Comparison of ENCODE assay signal across 23 cellular contexts in genomic region chr17:5797447-5797846, GRCh38.
DNase-seq lines count a peak whose midpoint lies in the region; ATAC-seq and TF ChIP-seq lines count a peak whose summit lies in the region.
"Had no signal": no experiment of that assay in that cellular context is flagged by ENCODE, and none has a peak within 500 bp of the region (broad histone marks: within the 10 kb centered on the region; RNA-seq: fewer than 3 reads in every experiment).

No MANE protein-coding gene starts in this region.

- DNase-seq in endodermal cell = peak; percentile 64
- DNase-seq in mesenchymal stem cell = peak; percentile 15
- peak; percentile 55 for DNase-seq in retina
- DNase-seq in NAMALWA (ENCODE audit: low spot score) = no peak
- DNase-seq in DMS79 treated with DMSO at 0.1 percent for 48 hours (lab: John Stamatoyannopoulos, UW) = no peak
- DNase-seq: Calu3, DND-41, Kasumi-1, NCI-H1105, NCI-H146, NCI-H1930, NCI-H2107, NCI-H446, NCI-H524 treated with DMSO at 0.1 percent for 48 hours, NCI-H774, PC-3, SHP77 had no signal

- no peak for ATAC-seq in HG02870 (IDR thresholded peaks at IDR 0.05; ENCODE audit: unreplicated experiment)
- ATAC-seq: A549, K562, PC-3 had no signal

- H3K27ac ChIP-seq in HEK293 (ENCODE audit: extremely low read depth, low read depth, low read length) = no peak overlapping the region
- no peak overlapping the region for H3K27ac ChIP-seq in endodermal cell (ENCODE audit: low read depth, low read length)
- H3K27ac ChIP-seq in mesenchymal stem cell (ENCODE audit: low read length, poor library complexity, severe bottlenecking) = no peak overlapping the region
- H3K27ac ChIP-seq: A549, RWPE1 had no signal

- CTCF ChIA-PET in HEK293 (lab: Yijun Ruan, JAX) = interaction anchor here (0.6 kb wide), 1 partner anchor 11 kb away, joined by 3 read pairs; no protein-coding TSS in a partner anchor

- no peak overlapping the region for H2BK5ac ChIP-seq in mesenchymal stem cell (ENCODE audit: low read depth, low read length, poor library complexity, severe bottlenecking)

- H3K9ac ChIP-seq in endodermal cell (ENCODE audit: extremely low read depth, low read length, poor library complexity, severe bottlenecking) (no peak overlapping the region), mesenchymal stem cell (ENCODE audit: low read length) (no peak overlapping the region)

- peaks cover 11% of the 10 kb centered on the region for H3K4me1 Mint-ChIP-seq in endodermal cell
- H3K4me1 Mint-ChIP-seq: CD14-positive monocyte had no signal

- POLR2A ChIA-PET in HEK293 (lab: Yijun Ruan, JAX) = no interaction called here

- H3K27me3 ChIP-seq in endodermal cell (ENCODE audit: control insufficient read depth, insufficient read depth, low read length, poor library complexity, severe bottlenecking) (peaks cover 10% of the 10 kb centered on the region), mesenchymal stem cell (ENCODE audit: control insufficient read depth in 1 of 2, insufficient read depth in 1 of 2, low read length in 2 of 2) (peaks cover 32 to 78% of the 10 kb centered on the region in 2 experiments)

- no peak overlapping the region for H3K23ac ChIP-seq in mesenchymal stem cell (ENCODE audit: low read length in 2 of 2)

- H3K4me3 ChIP-seq in HEK293 (ENCODE audit: low read depth, low read length) = no peak overlapping the region
- no peak overlapping the region for H3K4me3 ChIP-seq in endodermal cell (ENCODE audit: low read length)
- H3K4me3 ChIP-seq in mesenchymal stem cell (ENCODE audit: insufficient read depth in 1 of 2, low read depth in 1 of 2, low read length in 2 of 2) = no peak overlapping the region
- H3K4me3 ChIP-seq: A549, K562 had no signal

- H4K8ac ChIP-seq in mesenchymal stem cell (ENCODE audit: low read length) = no peak overlapping the region

- no peak overlapping the region for H2BK120ac ChIP-seq in mesenchymal stem cell (ENCODE audit: low read depth, low read length)

- H2BK12ac ChIP-seq in mesenchymal stem cell (ENCODE audit: low read length in 2 of 2) = no peak overlapping the region

- peaks cover 9% of the 10 kb centered on the region for H3K9me3 Mint-ChIP-seq in endodermal cell

- 40 to 49% methylated on average over 6 to 9 of the region's 9 CpGs for WGBS in endodermal cell (ENCODE audit: insufficient coverage in 1 of 2, insufficient read length in 1 of 2), 2 experiments
- 35% methylated on average over 9 of the region's 9 CpGs for WGBS in mesenchymal stem cell

- H4K91ac ChIP-seq in mesenchymal stem cell (ENCODE audit: low read length) = no peak overlapping the region

- H3K27me3 Mint-ChIP-seq in endodermal cell (ENCODE audit: insufficient read depth) = peaks cover 46% of the 10 kb centered on the region

- H3K36me3 Mint-ChIP-seq in endodermal cell (ENCODE audit: low read depth) = no peaks in the 10 kb centered on the region
- H3K36me3 Mint-ChIP-seq: CD14-positive monocyte had no signal

- no peak overlapping the region for H3K18ac ChIP-seq in mesenchymal stem cell (ENCODE audit: low read depth in 1 of 2, low read length in 2 of 2)

- no peak overlapping the region for H3K4ac ChIP-seq in mesenchymal stem cell (ENCODE audit: low read depth in 1 of 2, low read length in 2 of 2)

- H3K36me3 ChIP-seq in HEK293 (ENCODE audit: control insufficient read depth in 2 of 2, insufficient read depth in 1 of 2, low read length in 2 of 2) (no peaks in the 10 kb centered on the region), endodermal cell (ENCODE audit: control insufficient read depth, insufficient read depth, low read length) (no peaks in the 10 kb centered on the region), mesenchymal stem cell (ENCODE audit: control insufficient read depth in 1 of 2, insufficient read depth in 2 of 2, low read depth in 1 of 2, low read length in 2 of 2) (no peaks in the 10 kb centered on the region)

- no peaks in the 10 kb centered on the region for H3K4me1 ChIP-seq in HEK293 (ENCODE audit: control insufficient read depth, insufficient read depth, low read length)
- peaks cover 6% of the 10 kb centered on the region for H3K4me1 ChIP-seq in endodermal cell (ENCODE audit: control insufficient read depth, insufficient read depth, low read length)
- H3K4me1 ChIP-seq in mesenchymal stem cell (ENCODE audit: control insufficient read depth, insufficient read depth, low read depth, low read length) = no peaks in the 10 kb centered on the region
- H3K4me1 ChIP-seq: A549 had no signal

- TF ChIP-seq CTCF in HEK293 (tag by site-specific recombination; IDR thresholded peaks at IDR 0.05) (no peak), endodermal cell (conservative IDR thresholded peaks at IDR 0.05) (no peak)

- H3K9me3 ChIP-seq in HEK293 (ENCODE audit: control insufficient read depth, insufficient read depth, low read depth, low read length) (no peaks in the 10 kb centered on the region), endodermal cell (ENCODE audit: control insufficient read depth, low read length) (peaks cover 9% of the 10 kb centered on the region), mesenchymal stem cell (ENCODE audit: control insufficient read depth, low read length) (peaks cover 6% of the 10 kb centered on the region)

- H3K79me1 ChIP-seq in mesenchymal stem cell (replicated peaks; ENCODE audit: low read length, poor library complexity, severe bottlenecking) = no peaks in the 10 kb centered on the region

- H3K4me2 ChIP-seq in mesenchymal stem cell (ENCODE audit: low read length, poor library complexity, severe bottlenecking) = no peak overlapping the region
- H3K4me2 ChIP-seq: A549 had no signal

- H3K27ac Mint-ChIP-seq in endodermal cell = no peak overlapping the region
- H3K27ac Mint-ChIP-seq: CD14-positive monocyte had no signal

- no peak overlapping the region for H3K14ac ChIP-seq in mesenchymal stem cell (ENCODE audit: low read length in 2 of 2)

- H2BK15ac ChIP-seq in mesenchymal stem cell (ENCODE audit: low read depth, poor library complexity, severe bottlenecking) = no peak overlapping the region

- no peak overlapping the region for H2AK5ac ChIP-seq in mesenchymal stem cell (ENCODE audit: low read length, severe bottlenecking)

- H3K4me3 Mint-ChIP-seq in endodermal cell = no peak overlapping the region
- H3K4me3 Mint-ChIP-seq: CD14-positive monocyte had no signal

- H2AFZ ChIP-seq in mesenchymal stem cell (ENCODE audit: low read depth, low read length) = no peak overlapping the region

TF ChIP-seq in HEK293, 187 proteins besides CTCF, POLR2A, EP300 and RAD21:
- TF ChIP-seq ZNF660 (tag by site-specific recombination; IDR thresholded peaks at IDR 0.05) (no peak), ZFHX2 (tag by site-specific recombination; conservative IDR thresholded peaks at IDR 0.05) (peak; percentile 28; the same call in 1 of the 2 replicates)
TF ChIP-seq in HEK293: peak in this region for 1.

Comparison
In these comparisons a context has a peak if more than half of its experiments do, and no peak if none do; other contexts are left out.
1. DNase-seq: peak in endodermal cell (single experiment), mesenchymal stem cell (single experiment) and retina (single experiment); none in NAMALWA (single experiment) and DMS79 treated with DMSO at 0.1 percent for 48 hours (single experiment).